Comparison of ENCODE assay signal across 35 cellular contexts in genomic region chr10:43756343-43756742, GRCh38.
"Had no signal": no experiment of that assay in that cellular context is flagged by ENCODE, and none has a peak within 500 bp of the region (broad histone marks: within the 10 kb centered on the region; RNA-seq: fewer than 3 reads in every experiment).

No MANE protein-coding gene starts in this region.

- H3K9me3 Mint-ChIP-seq: activated B cell treated with CpG ODN at 0.5 μM for 24 hours; activated CD4-positive, alpha-beta memory T cell treated with anti-CD3 and anti-CD28 coated beads for 36 hours; activated CD4-positive, alpha-beta T cell treated with anti-CD3 and anti-CD28 coated beads, Interleukin-2, amount 10 ng/mL, durations not matched to agents 24 days and 14 days; activated CD8-positive, alpha-beta T cell treated with anti-CD3 and anti-CD28 coated beads for 36 hours; activated naive CD4-positive, alpha-beta T cell treated with anti-CD3 and anti-CD28 coated beads, Interleukin-2, amount 10 ng/mL, durations not matched to agents 7 days and 5 days; activated naive CD4-positive, alpha-beta T cell treated with anti-CD3 and anti-CD28 coated beads, Interleukin-2, amount 50 U/mL, for 24 hours; activated naive CD8-positive, alpha-beta T cell treated with anti-CD3 and anti-CD28 coated beads, Interleukin-2, amount 10 ng/mL, durations not matched to agents 7 days and 5 days; activated naive CD8-positive, alpha-beta T cell treated with anti-CD3 and anti-CD28 coated beads, Interleukin-2, amount 50 U/mL, for 24 hours; activated T-cell treated with anti-CD3 and anti-CD28 coated beads, Interleukin-2, amount 50 U/mL, for 4 hours; activated T-cell treated with anti-CD3 and anti-CD28 coated beads, Interleukin-2, amount 50 U/mL, for 72 hours; activated T-helper 1 cell treated with anti-CD3 and anti-CD28 coated beads, Interleukin-12 subunit alpha, Interleukin-12 subunit beta, Interleukin-2, Interleukin-4 antibody, amounts not matched to agents 30 ng/mL and 10 ng/mL and 1 ng/mL, durations not matched to agents 14 hours and 24 hours and 36 hours; activated T-helper 17 cell treated with anti-CD3 and anti-CD28 coated beads, Interleukin-2, amount 50 U/mL, for 72 hours; T-cell; T-helper 2 cell treated with Interferon-gamma antibody and Interleukin-4, amounts not matched to agents 5 μg/mL and 100 μg/mL, for 36 hours had no signal

- H3K27ac Mint-ChIP-seq: activated B cell treated with CpG ODN at 0.5 μM for 24 hours; activated CD4-positive, alpha-beta memory T cell treated with anti-CD3 and anti-CD28 coated beads for 36 hours; activated CD4-positive, alpha-beta T cell treated with anti-CD3 and anti-CD28 coated beads, Interleukin-2, amount 10 ng/mL, durations not matched to agents 24 days and 14 days; activated CD8-positive, alpha-beta T cell treated with anti-CD3 and anti-CD28 coated beads for 36 hours; activated naive CD4-positive, alpha-beta T cell treated with anti-CD3 and anti-CD28 coated beads, Interleukin-2, amount 10 ng/mL, durations not matched to agents 7 days and 5 days; activated naive CD4-positive, alpha-beta T cell treated with anti-CD3 and anti-CD28 coated beads, Interleukin-2, amount 50 U/mL, for 24 hours; activated naive CD8-positive, alpha-beta T cell; activated naive CD8-positive, alpha-beta T cell treated with anti-CD3 and anti-CD28 coated beads, Interleukin-2, amount 10 ng/mL, durations not matched to agents 7 days and 5 days; activated naive CD8-positive, alpha-beta T cell treated with anti-CD3 and anti-CD28 coated beads, Interleukin-2, amount 50 U/mL, for 24 hours; activated T-cell treated with anti-CD3 and anti-CD28 coated beads, Interleukin-2, amount 50 U/mL, for 72 hours; activated T-helper 1 cell treated with anti-CD3 and anti-CD28 coated beads, Interleukin-12 subunit alpha, Interleukin-12 subunit beta, Interleukin-2, Interleukin-4 antibody, amounts not matched to agents 30 ng/mL and 10 ng/mL and 1 ng/mL, durations not matched to agents 14 hours and 24 hours and 36 hours; activated T-helper 17 cell treated with anti-CD3 and anti-CD28 coated beads, Interleukin-2, amount 50 U/mL, for 72 hours; T-cell; T-helper 2 cell treated with Interferon-gamma antibody and Interleukin-4, amounts not matched to agents 5 μg/mL and 100 μg/mL, for 36 hours had no signal

- ATAC-seq: activated CD8-positive, alpha-beta T cell treated with anti-CD3 and anti-CD28 coated beads for 36 hours; activated naive CD8-positive, alpha-beta T cell treated with anti-CD3 and anti-CD28 coated beads, Interleukin-2, amount 50 U/mL, for 24 hours; activated T-cell treated with anti-CD3 and anti-CD28 coated beads, Interleukin-2, amount 50 U/mL, for 4 hours; activated T-cell treated with anti-CD3 and anti-CD28 coated beads, Interleukin-2, amount 50 U/mL, for 72 hours; activated T-helper 17 cell treated with anti-CD3 and anti-CD28 coated beads, Interleukin-2, amount 50 U/mL, for 72 hours; T-cell had no signal

- FAIRE-seq: astrocyte, TTC549 had no signal

- H3K4me1 Mint-ChIP-seq: activated B cell treated with CpG ODN at 0.5 μM for 24 hours; activated naive CD4-positive, alpha-beta T cell treated with anti-CD3 and anti-CD28 coated beads, Interleukin-2, amount 50 U/mL, for 24 hours; activated naive CD8-positive, alpha-beta T cell treated with anti-CD3 and anti-CD28 coated beads, Interleukin-2, amount 50 U/mL, for 24 hours; activated T-helper 17 cell treated with anti-CD3 and anti-CD28 coated beads, Interleukin-2, amount 50 U/mL, for 72 hours; T-cell had no signal

- DNase-seq: activated B cell treated with CpG ODN at 0.5 μM for 24 hours; activated CD4-positive, alpha-beta memory T cell treated with anti-CD3 and anti-CD28 coated beads for 36 hours; activated CD4-positive, alpha-beta T cell treated with anti-CD3 and anti-CD28 coated beads for 4 hours; activated CD4-positive, alpha-beta T cell treated with anti-CD3 and anti-CD28 coated beads, Interleukin-2, amount 10 ng/mL, durations not matched to agents 24 days and 14 days; activated CD4-positive, alpha-beta T cell treated with anti-CD3 and anti-CD28 coated beads, Interleukin-2, amount 50 U/mL, for 1 hour; activated CD4-positive, alpha-beta T cell treated with anti-CD3 and anti-CD28 coated beads, Interleukin-2, amount 50 U/mL, for 4 hours; activated CD4-positive, CD25-positive, alpha-beta regulatory T cell treated with anti-CD3 and anti-CD28 coated beads, Interleukin-2, amount 50 U/mL, for 72 hours; activated CD8-positive, alpha-beta memory T cell treated with anti-CD3 and anti-CD28 coated beads, Interleukin-2, amount 50 U/mL, for 4 hours; activated CD8-positive, alpha-beta T cell treated with anti-CD3 and anti-CD28 coated beads for 36 hours; activated gamma-delta T cell; activated naive CD4-positive, alpha-beta T cell treated with anti-CD3 and anti-CD28 coated beads, Interleukin-2, amount 10 ng/mL, durations not matched to agents 7 days and 5 days; activated naive CD4-positive, alpha-beta T cell treated with Interleukin-2 at 50 U/mL for 16 hours; activated naive CD8-positive, alpha-beta T cell treated with anti-CD3 and anti-CD28 coated beads, Interleukin-2, amount 10 ng/mL, durations not matched to agents 7 days and 5 days; activated naive CD8-positive, alpha-beta T cell treated with anti-CD3 and anti-CD28 coated beads, Interleukin-2, amount 50 U/mL, for 24 hours; activated T-cell treated with anti-CD3 and anti-CD28 coated beads for 4 hours; activated T-cell treated with anti-CD3 and anti-CD28 coated beads, Interleukin-2, amount 50 U/mL, for 1 hour; activated T-cell treated with anti-CD3 and anti-CD28 coated beads, Interleukin-2, amount 50 U/mL, for 4 hours; activated T-cell treated with anti-CD3 and anti-CD28 coated beads, Interleukin-2, amount 50 U/mL, for 72 hours; amniotic stem cell; aorta; body of pancreas; brain microvascular endothelial cell; central memory CD4-positive, alpha-beta T cell; T-cell; T-helper 2 cell; T-helper 9 cell had no signal

- H3K4me1 ChIP-seq: breast epithelium had no signal

- H3K27me3 ChIP-seq: body of pancreas, brain microvascular endothelial cell, breast epithelium had no signal

- H3K27me3 Mint-ChIP-seq: activated B cell treated with CpG ODN at 0.5 μM for 24 hours; activated CD4-positive, alpha-beta memory T cell treated with anti-CD3 and anti-CD28 coated beads for 36 hours; activated CD4-positive, alpha-beta T cell treated with anti-CD3 and anti-CD28 coated beads, Interleukin-2, amount 10 ng/mL, durations not matched to agents 24 days and 14 days; activated CD8-positive, alpha-beta T cell treated with anti-CD3 and anti-CD28 coated beads for 36 hours; activated naive CD4-positive, alpha-beta T cell treated with anti-CD3 and anti-CD28 coated beads, Interleukin-2, amount 10 ng/mL, durations not matched to agents 7 days and 5 days; activated naive CD4-positive, alpha-beta T cell treated with anti-CD3 and anti-CD28 coated beads, Interleukin-2, amount 50 U/mL, for 24 hours; activated naive CD8-positive, alpha-beta T cell; activated naive CD8-positive, alpha-beta T cell treated with anti-CD3 and anti-CD28 coated beads, Interleukin-2, amount 50 U/mL, for 24 hours; activated T-helper 17 cell treated with anti-CD3 and anti-CD28 coated beads, Interleukin-2, amount 50 U/mL, for 72 hours; T-cell had no signal

- H3K36me3 Mint-ChIP-seq: activated CD4-positive, alpha-beta memory T cell treated with anti-CD3 and anti-CD28 coated beads for 36 hours; activated naive CD4-positive, alpha-beta T cell treated with anti-CD3 and anti-CD28 coated beads, Interleukin-2, amount 10 ng/mL, durations not matched to agents 7 days and 5 days; activated naive CD8-positive, alpha-beta T cell; activated naive CD8-positive, alpha-beta T cell treated with anti-CD3 and anti-CD28 coated beads, Interleukin-2, amount 10 ng/mL, durations not matched to agents 7 days and 5 days; T-cell had no signal

- H3K4me3 ChIP-seq: body of pancreas, breast epithelium had no signal

- H3K27ac ChIP-seq: body of pancreas, brain microvascular endothelial cell, breast epithelium, VCaP had no signal

- H3K9me3 ChIP-seq: body of pancreas, breast epithelium had no signal

- H3K36me3 ChIP-seq: brain microvascular endothelial cell, breast epithelium had no signal

- H3K4me3 Mint-ChIP-seq: activated B cell treated with CpG ODN at 0.5 μM for 24 hours; activated CD4-positive, alpha-beta memory T cell treated with anti-CD3 and anti-CD28 coated beads for 36 hours; activated CD4-positive, alpha-beta T cell treated with anti-CD3 and anti-CD28 coated beads, Interleukin-2, amount 10 ng/mL, durations not matched to agents 24 days and 14 days; activated CD8-positive, alpha-beta T cell treated with anti-CD3 and anti-CD28 coated beads for 36 hours; activated naive CD4-positive, alpha-beta T cell treated with anti-CD3 and anti-CD28 coated beads, Interleukin-2, amount 10 ng/mL, durations not matched to agents 7 days and 5 days; activated naive CD4-positive, alpha-beta T cell treated with anti-CD3 and anti-CD28 coated beads, Interleukin-2, amount 50 U/mL, for 24 hours; activated naive CD8-positive, alpha-beta T cell; activated naive CD8-positive, alpha-beta T cell treated with anti-CD3 and anti-CD28 coated beads, Interleukin-2, amount 10 ng/mL, durations not matched to agents 7 days and 5 days; activated naive CD8-positive, alpha-beta T cell treated with anti-CD3 and anti-CD28 coated beads, Interleukin-2, amount 50 U/mL, for 24 hours; activated T-cell treated with anti-CD3 and anti-CD28 coated beads, Interleukin-2, amount 50 U/mL, for 4 hours; activated T-cell treated with anti-CD3 and anti-CD28 coated beads, Interleukin-2, amount 50 U/mL, for 72 hours; activated T-helper 1 cell treated with anti-CD3 and anti-CD28 coated beads, Interleukin-12 subunit alpha, Interleukin-12 subunit beta, Interleukin-2, Interleukin-4 antibody, amounts not matched to agents 30 ng/mL and 10 ng/mL and 1 ng/mL, durations not matched to agents 14 hours and 24 hours and 36 hours; activated T-helper 17 cell treated with anti-CD3 and anti-CD28 coated beads, Interleukin-2, amount 50 U/mL, for 72 hours; T-cell; T-helper 2 cell treated with Interferon-gamma antibody and Interleukin-4, amounts not matched to agents 5 μg/mL and 100 μg/mL, for 36 hours had no signal
